In the genomic region with DNA sequence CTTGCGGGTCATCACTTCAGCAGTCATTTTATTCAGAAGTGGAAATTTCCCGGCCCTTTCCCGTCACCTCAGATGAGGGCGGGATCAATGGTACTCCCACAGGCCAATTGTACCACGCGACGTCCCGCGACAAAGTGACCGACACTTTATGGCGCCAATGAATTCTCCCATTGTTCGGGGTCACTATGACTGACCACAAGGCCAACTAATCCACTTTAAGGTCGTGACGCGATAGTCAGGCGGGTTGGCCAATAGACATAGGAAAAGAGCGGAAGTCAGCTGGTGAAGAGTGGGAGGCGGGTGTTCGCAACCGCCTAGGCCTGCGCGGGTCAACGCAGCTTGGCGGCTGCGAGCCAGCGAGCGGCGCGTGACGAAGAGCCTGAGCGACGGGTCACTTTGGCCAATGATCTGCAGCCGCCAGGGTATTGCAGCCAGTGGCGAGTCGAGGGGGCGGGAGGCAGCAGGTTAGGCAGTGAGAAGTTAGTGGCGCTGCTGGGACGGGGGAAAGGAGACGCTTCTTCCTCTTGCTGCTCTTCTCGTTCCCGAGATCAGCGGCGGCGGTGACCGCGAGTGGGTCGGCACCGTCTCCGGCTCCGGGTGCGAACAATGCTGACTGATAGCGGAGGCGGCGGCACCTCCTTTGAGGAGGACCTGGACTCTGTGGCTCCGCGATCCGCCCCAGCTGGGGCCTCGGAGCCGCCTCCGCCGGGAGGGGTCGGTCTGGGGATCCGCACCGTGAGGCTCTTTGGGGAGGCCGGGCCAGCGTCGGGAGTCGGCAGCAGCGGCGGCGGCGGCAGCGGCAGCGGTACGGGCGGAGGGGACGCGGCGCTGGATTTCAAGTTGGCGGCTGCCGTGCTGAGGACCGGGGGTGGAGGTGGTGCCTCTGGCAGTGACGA, we compare ENCODE assay signal across 1 cellular context.
TF ChIP-seq lines count a peak whose summit lies in the region.

A gene with protein sequence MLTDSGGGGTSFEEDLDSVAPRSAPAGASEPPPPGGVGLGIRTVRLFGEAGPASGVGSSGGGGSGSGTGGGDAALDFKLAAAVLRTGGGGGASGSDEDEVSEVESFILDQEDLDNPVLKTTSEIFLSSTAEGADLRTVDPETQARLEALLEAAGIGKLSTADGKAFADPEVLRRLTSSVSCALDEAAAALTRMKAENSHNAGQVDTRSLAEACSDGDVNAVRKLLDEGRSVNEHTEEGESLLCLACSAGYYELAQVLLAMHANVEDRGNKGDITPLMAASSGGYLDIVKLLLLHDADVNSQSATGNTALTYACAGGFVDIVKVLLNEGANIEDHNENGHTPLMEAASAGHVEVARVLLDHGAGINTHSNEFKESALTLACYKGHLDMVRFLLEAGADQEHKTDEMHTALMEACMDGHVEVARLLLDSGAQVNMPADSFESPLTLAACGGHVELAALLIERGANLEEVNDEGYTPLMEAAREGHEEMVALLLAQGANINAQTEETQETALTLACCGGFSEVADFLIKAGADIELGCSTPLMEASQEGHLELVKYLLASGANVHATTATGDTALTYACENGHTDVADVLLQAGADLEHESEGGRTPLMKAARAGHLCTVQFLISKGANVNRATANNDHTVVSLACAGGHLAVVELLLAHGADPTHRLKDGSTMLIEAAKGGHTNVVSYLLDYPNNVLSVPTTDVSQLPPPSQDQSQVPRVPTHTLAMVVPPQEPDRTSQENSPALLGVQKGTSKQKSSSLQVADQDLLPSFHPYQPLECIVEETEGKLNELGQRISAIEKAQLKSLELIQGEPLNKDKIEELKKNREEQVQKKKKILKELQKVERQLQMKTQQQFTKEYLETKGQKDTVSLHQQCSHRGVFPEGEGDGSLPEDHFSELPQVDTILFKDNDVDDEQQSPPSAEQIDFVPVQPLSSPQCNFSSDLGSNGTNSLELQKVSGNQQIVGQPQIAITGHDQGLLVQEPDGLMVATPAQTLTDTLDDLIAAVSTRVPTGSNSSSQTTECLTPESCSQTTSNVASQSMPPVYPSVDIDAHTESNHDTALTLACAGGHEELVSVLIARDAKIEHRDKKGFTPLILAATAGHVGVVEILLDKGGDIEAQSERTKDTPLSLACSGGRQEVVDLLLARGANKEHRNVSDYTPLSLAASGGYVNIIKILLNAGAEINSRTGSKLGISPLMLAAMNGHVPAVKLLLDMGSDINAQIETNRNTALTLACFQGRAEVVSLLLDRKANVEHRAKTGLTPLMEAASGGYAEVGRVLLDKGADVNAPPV (N-terminal part only) (plus strand): TSS at position 472 of the 896 bp plus-strand sequence. CDS start 135 bp downstream, at position 607.

TF ChIP-seq in K562, 482 proteins besides CTCF, POLR2A, EP300 and RAD21 (continued from another document and continues in another):
- TF ChIP-seq, protein P1, sequence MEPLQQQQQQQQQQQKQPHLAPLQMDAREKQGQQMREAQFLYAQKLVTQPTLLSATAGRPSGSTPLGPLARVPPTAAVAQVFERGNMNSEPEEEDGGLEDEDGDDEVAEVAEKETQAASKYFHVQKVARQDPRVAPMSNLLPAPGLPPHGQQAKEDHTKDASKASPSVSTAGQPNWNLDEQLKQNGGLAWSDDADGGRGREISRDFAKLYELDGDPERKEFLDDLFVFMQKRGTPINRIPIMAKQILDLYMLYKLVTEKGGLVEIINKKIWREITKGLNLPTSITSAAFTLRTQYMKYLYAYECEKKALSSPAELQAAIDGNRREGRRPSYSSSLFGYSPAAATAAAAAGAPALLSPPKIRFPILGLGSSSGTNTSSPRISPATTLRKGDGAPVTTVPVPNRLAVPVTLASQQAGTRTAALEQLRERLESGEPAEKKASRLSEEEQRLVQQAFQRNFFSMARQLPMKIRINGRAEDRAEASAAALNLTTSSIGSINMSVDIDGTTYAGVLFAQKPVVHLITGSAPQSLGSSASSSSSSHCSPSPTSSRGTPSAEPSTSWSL (CRISPR knock-in tag; IDR thresholded peaks at IDR 0.05; ENCODE audit: borderline replicate concordance), result no peak
- TF ChIP-seq TOE1 (IDR thresholded peaks at IDR 0.05; ENCODE audit: borderline replicate concordance), result peak; percentile 84
- no peak; the same call in 1 of the 2 replicates for TF ChIP-seq TOE1 (CRISPR knock-in tag; IDR thresholded peaks at IDR 0.05; ENCODE audit: borderline replicate concordance, low read depth)
- no peak for TF ChIP-seq CBX2 (IDR thresholded peaks at IDR 0.05; ENCODE audit: insufficient read depth, low read length, poor library complexity, severe bottlenecking)
- TF ChIP-seq XRCC3 (IDR thresholded peaks at IDR 0.05), result no peak
- TF ChIP-seq NELFE (IDR thresholded peaks at IDR 0.05; ENCODE audit: insufficient read depth, insufficient read length), result no peak
- TF ChIP-seq HDAC3 (IDR thresholded peaks at IDR 0.05; ENCODE audit: borderline replicate concordance, partially characterized antibody), result no peak
- TF ChIP-seq ELF2 (CRISPR knock-in tag; IDR thresholded peaks at IDR 0.05), result no peak
- TF ChIP-seq COPS2 (conservative IDR thresholded peaks at IDR 0.05), result no peak
- TF ChIP-seq DIDO1 (tag; IDR thresholded peaks at IDR 0.05; ENCODE audit: low read depth), result peak; percentile 78
- no peak for TF ChIP-seq ARID2 (IDR thresholded peaks at IDR 0.05)
- peak; percentile 94 to 95 for TF ChIP-seq NRF1 (conservative IDR thresholded peaks at IDR 0.05 in 1 of 2, IDR thresholded peaks at IDR 0.05 in 1 of 2)
- TF ChIP-seq, protein P2, sequence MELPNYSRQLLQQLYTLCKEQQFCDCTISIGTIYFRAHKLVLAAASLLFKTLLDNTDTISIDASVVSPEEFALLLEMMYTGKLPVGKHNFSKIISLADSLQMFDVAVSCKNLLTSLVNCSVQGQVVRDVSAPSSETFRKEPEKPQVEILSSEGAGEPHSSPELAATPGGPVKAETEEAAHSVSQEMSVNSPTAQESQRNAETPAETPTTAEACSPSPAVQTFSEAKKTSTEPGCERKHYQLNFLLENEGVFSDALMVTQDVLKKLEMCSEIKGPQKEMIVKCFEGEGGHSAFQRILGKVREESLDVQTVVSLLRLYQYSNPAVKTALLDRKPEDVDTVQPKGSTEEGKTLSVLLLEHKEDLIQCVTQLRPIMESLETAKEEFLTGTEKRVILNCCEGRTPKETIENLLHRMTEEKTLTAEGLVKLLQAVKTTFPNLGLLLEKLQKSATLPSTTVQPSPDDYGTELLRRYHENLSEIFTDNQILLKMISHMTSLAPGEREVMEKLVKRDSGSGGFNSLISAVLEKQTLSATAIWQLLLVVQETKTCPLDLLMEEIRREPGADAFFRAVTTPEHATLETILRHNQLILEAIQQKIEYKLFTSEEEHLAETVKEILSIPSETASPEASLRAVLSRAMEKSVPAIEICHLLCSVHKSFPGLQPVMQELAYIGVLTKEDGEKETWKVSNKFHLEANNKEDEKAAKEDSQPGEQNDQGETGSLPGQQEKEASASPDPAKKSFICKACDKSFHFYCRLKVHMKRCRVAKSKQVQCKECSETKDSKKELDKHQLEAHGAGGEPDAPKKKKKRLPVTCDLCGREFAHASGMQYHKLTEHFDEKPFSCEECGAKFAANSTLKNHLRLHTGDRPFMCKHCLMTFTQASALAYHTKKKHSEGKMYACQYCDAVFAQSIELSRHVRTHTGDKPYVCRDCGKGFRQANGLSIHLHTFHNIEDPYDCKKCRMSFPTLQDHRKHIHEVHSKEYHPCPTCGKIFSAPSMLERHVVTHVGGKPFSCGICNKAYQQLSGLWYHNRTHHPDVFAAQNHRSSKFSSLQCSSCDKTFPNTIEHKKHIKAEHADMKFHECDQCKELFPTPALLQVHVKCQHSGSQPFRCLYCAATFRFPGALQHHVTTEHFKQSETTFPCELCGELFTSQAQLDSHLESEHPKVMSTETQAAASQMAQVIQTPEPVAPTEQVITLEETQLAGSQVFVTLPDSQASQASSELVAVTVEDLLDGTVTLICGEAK (IDR thresholded peaks at IDR 0.05), result peak; percentile 97
- TF ChIP-seq, protein P2 (CRISPR knock-in tag; IDR thresholded peaks at IDR 0.05), result no peak
- TF ChIP-seq RBM14 (IDR thresholded peaks at IDR 0.05; ENCODE audit: borderline replicate concordance, insufficient read depth, low read depth, low read length), result no peak
- no peak for TF ChIP-seq PHF21A (IDR thresholded peaks at IDR 0.05; ENCODE audit: borderline replicate concordance, low read depth)
- TF ChIP-seq MCM5 (IDR thresholded peaks at IDR 0.05; ENCODE audit: low read depth), result no peak
- TF ChIP-seq, protein P3, sequence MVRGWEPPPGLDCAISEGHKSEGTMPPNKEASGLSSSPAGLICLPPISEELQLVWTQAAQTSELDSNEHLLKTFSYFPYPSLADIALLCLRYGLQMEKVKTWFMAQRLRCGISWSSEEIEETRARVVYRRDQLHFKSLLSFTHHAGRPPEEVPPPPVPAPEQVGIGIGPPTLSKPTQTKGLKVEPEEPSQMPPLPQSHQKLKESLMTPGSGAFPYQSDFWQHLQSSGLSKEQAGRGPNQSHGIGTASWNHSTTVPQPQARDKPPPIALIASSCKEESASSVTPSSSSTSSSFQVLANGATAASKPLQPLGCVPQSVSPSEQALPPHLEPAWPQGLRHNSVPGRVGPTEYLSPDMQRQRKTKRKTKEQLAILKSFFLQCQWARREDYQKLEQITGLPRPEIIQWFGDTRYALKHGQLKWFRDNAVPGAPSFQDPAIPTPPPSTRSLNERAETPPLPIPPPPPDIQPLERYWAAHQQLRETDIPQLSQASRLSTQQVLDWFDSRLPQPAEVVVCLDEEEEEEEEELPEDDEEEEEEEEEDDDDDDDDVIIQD (CRISPR knock-in tag; IDR thresholded peaks at IDR 0.05), result no peak
- TF ChIP-seq, protein P4, sequence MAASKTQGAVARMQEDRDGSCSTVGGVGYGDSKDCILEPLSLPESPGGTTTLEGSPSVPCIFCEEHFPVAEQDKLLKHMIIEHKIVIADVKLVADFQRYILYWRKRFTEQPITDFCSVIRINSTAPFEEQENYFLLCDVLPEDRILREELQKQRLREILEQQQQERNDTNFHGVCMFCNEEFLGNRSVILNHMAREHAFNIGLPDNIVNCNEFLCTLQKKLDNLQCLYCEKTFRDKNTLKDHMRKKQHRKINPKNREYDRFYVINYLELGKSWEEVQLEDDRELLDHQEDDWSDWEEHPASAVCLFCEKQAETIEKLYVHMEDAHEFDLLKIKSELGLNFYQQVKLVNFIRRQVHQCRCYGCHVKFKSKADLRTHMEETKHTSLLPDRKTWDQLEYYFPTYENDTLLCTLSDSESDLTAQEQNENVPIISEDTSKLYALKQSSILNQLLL (CRISPR knock-in tag; IDR thresholded peaks at IDR 0.05; ENCODE audit: borderline replicate concordance), result no peak
- TF ChIP-seq PRMT5 (CRISPR knock-in tag; IDR thresholded peaks at IDR 0.05), result no peak
- no peak; the same call in 1 of the 2 replicates for TF ChIP-seq PML (IDR thresholded peaks at IDR 0.05; ENCODE audit: low read length)
- TF ChIP-seq MAFF (IDR thresholded peaks at IDR 0.05; ENCODE audit: low read length), result no peak
- TF ChIP-seq NR2F6 (CRISPR knock-in tag; IDR thresholded peaks at IDR 0.05), result 0 out of 2 replicates have a peak, but pooled peaks have one; percentile 43
- TF ChIP-seq FOXA3 (CRISPR knock-in tag; conservative IDR thresholded peaks at IDR 0.05 in 1 of 2, IDR thresholded peaks at IDR 0.05 in 1 of 2), result no peak
- no peak for TF ChIP-seq NONO (IDR thresholded peaks at IDR 0.05; ENCODE audit: low read depth in 2 of 2, low read length in 1 of 2)
- TF ChIP-seq KAT8 (IDR thresholded peaks at IDR 0.05; ENCODE audit: low read depth), result no peak
- TF ChIP-seq NR2C2 (CRISPR knock-in tag; IDR thresholded peaks at IDR 0.05), result peak; percentile 62; the same call in 1 of the 2 replicates
- TF ChIP-seq NR2C2 (tag; IDR thresholded peaks at IDR 0.05), result peak; percentile 99
- TF ChIP-seq DPF2 (IDR thresholded peaks at IDR 0.05), result no peak; the same call in 1 of the 2 replicates
- TF ChIP-seq, protein P5, sequence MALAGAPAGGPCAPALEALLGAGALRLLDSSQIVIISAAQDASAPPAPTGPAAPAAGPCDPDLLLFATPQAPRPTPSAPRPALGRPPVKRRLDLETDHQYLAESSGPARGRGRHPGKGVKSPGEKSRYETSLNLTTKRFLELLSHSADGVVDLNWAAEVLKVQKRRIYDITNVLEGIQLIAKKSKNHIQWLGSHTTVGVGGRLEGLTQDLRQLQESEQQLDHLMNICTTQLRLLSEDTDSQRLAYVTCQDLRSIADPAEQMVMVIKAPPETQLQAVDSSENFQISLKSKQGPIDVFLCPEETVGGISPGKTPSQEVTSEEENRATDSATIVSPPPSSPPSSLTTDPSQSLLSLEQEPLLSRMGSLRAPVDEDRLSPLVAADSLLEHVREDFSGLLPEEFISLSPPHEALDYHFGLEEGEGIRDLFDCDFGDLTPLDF (CRISPR knock-in tag; IDR thresholded peaks at IDR 0.05), result 0 out of 2 replicates have a peak, but pooled peaks have one; percentile 47
- no peak for TF ChIP-seq TARDBP (IDR thresholded peaks at IDR 0.05)
- no peak for TF ChIP-seq NCOA2 (IDR thresholded peaks at IDR 0.05; ENCODE audit: partially characterized antibody in 2 of 2)
- TF ChIP-seq POU5F1 (IDR thresholded peaks at IDR 0.05; ENCODE audit: borderline replicate concordance, low read depth, low read length, partially characterized antibody), result no peak
- TF ChIP-seq FIP1L1 (IDR thresholded peaks at IDR 0.05; ENCODE audit: low read depth, low read length, poor library complexity, severe bottlenecking), result peak; percentile 49
- TF ChIP-seq ZFX (CRISPR knock-in tag; IDR thresholded peaks at IDR 0.05), result peak; percentile 76
- peak; percentile 35; the same call in 1 of the 2 replicates for TF ChIP-seq CEBPB (tag; IDR thresholded peaks at IDR 0.05)
- no peak for TF ChIP-seq JUN (IDR thresholded peaks at IDR 0.05; ENCODE audit: borderline replicate concordance, low read depth, low read length)
- peak; percentile 51; the same call in 1 of the 2 replicates for TF ChIP-seq JUN (CRISPR knock-in tag; IDR thresholded peaks at IDR 0.05; ENCODE audit: borderline replicate concordance)
